In the genomic region with DNA sequence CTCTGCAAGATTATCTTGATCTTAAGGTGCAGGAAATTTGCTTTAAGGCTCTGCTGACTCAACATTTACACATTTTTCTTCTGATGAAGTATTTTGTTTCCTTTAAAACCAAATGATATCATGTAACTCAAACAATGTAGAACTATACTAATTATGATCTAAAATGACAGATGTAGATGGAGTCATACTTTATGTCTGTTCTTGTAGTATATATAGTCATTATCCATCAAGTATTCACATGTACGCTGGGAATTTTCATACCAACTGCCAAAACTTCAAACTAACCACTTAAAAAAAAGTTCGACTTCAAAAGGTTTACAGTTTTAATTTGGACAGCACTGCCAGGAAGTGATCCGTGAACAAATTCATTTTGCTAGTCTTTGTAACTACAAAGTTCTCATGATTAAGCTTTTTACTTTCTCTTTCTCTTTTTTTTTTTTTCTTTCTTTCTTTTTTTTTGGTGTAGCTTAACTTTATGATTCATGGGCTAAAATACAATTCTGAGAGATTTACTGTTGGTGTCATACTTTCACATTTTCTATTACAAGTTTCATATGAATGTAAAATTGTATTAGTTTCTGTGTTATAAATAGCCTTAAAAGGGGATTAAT, we compare ENCODE assay signal across 15 cellular contexts.
DNase-seq lines count a peak whose midpoint lies in the region; ATAC-seq, FAIRE-seq and TF ChIP-seq lines count a peak whose summit lies in the region.
"Had no signal": no experiment of that assay in that cellular context is flagged by ENCODE, and none has a peak within 500 bp of the region (broad histone marks: within the 10 kb centered on the region; RNA-seq: fewer than 3 reads in every experiment).

No MANE protein-coding gene starts in this region.

- H3K27me3 Mint-ChIP-seq in activated CD4-positive, alpha-beta T cell treated with anti-CD3 and anti-CD28 coated beads for 36 hours: no peaks in the 10 kb centered on the region
- no peaks in the 10 kb centered on the region for H3K27me3 Mint-ChIP-seq in activated CD4-positive, alpha-beta T cell treated with anti-CD3 and anti-CD28 coated beads, Interleukin-2, amount 10 ng/mL, durations not matched to agents 24 days and 14 days
- H3K27me3 Mint-ChIP-seq in astrocyte (ENCODE audit: low read depth, unreplicated experiment): no peaks in the 10 kb centered on the region

- H3K9ac ChIP-seq in astrocyte (ENCODE audit: low read length): peak overlapping the region; percentile 68

- CTCF ChIA-PET in activated CD4-positive, alpha-beta T cell treated with anti-CD3 and anti-CD28 coated beads for 36 hours (lab: Charles Lee): no interaction called here

- H3K4me1 ChIP-seq in astrocyte (ENCODE audit: insufficient read depth, low read length) (peaks cover 16% of the 10 kb centered on the region), gastroesophageal sphincter (peaks cover 0 to 15% (median 0%) of the 10 kb centered on the region in 3 donors), thoracic aorta (ENCODE audit: control insufficient read depth in 1 of 2, low read depth in 2 of 2) (peaks cover 0 to 8% of the 10 kb centered on the region in 2 donors)
- H3K4me1 ChIP-seq: right atrium auricular region had no signal

- TF ChIP-seq CTCF in astrocyte (IDR thresholded peaks at IDR 0.05; ENCODE audit: insufficient read depth, low read depth, low read length) (no peak), gastroesophageal sphincter (IDR thresholded peaks at IDR 0.05) (no peak), thoracic aorta (IDR thresholded peaks at IDR 0.05) (no peak)

- intact Hi-C loops in activated CD4-positive, alpha-beta T cell treated with anti-CD3 and anti-CD28 coated beads for 36 hours (cut with DNase I, micrococcal nuclease): no loop called here
- intact Hi-C loops in activated CD4-positive, alpha-beta T cell treated with anti-CD3 and anti-CD28 coated beads, Interleukin-2, amount 10 ng/mL, durations not matched to agents 24 days and 14 days (cut with micrococcal nuclease): no loop called here

- no peak for TF ChIP-seq POLR2A in gastroesophageal sphincter (IDR thresholded peaks at IDR 0.05)

- H3K27ac Mint-ChIP-seq in activated CD4-positive, alpha-beta T cell treated with anti-CD3 and anti-CD28 coated beads for 36 hours: no peak overlapping the region
- no peak overlapping the region for H3K27ac Mint-ChIP-seq in activated CD4-positive, alpha-beta T cell treated with anti-CD3 and anti-CD28 coated beads, Interleukin-2, amount 10 ng/mL, durations not matched to agents 24 days and 14 days
- H3K27ac Mint-ChIP-seq in astrocyte (ENCODE audit: unreplicated experiment): peak overlapping the region; percentile 97

- peaks cover 3% of the 10 kb centered on the region for H3K4me1 Mint-ChIP-seq in activated CD4-positive, alpha-beta T cell treated with anti-CD3 and anti-CD28 coated beads for 36 hours
- no peaks in the 10 kb centered on the region for H3K4me1 Mint-ChIP-seq in activated CD4-positive, alpha-beta T cell treated with anti-CD3 and anti-CD28 coated beads, Interleukin-2, amount 10 ng/mL, durations not matched to agents 24 days and 14 days
- H3K4me1 Mint-ChIP-seq in astrocyte (ENCODE audit: low read depth, unreplicated experiment): peaks cover 22% of the 10 kb centered on the region

- no peaks in the 10 kb centered on the region for H3K36me3 Mint-ChIP-seq in activated CD4-positive, alpha-beta T cell treated with anti-CD3 and anti-CD28 coated beads for 36 hours (ENCODE audit: low read depth)
- H3K36me3 Mint-ChIP-seq in activated CD4-positive, alpha-beta T cell treated with anti-CD3 and anti-CD28 coated beads, Interleukin-2, amount 10 ng/mL, durations not matched to agents 24 days and 14 days (ENCODE audit: low read depth): no peaks in the 10 kb centered on the region
- no peaks in the 10 kb centered on the region for H3K36me3 Mint-ChIP-seq in astrocyte (ENCODE audit: low read depth, unreplicated experiment)

- no peaks in the 10 kb centered on the region for H3K36me3 ChIP-seq in astrocyte (ENCODE audit: insufficient read depth, low read length)
- H3K36me3 ChIP-seq in gastroesophageal sphincter: no peaks in the 10 kb centered on the region
- H3K36me3 ChIP-seq in thoracic aorta: no peaks in the 10 kb centered on the region
- H3K36me3 ChIP-seq: right atrium auricular region had no signal

- no peak overlapping the region for H2AFZ ChIP-seq in astrocyte (ENCODE audit: low read depth, low read length)

- peaks cover 12% of the 10 kb centered on the region for H3K9me3 Mint-ChIP-seq in activated CD4-positive, alpha-beta T cell treated with anti-CD3 and anti-CD28 coated beads for 36 hours (ENCODE audit: low read depth)
- peaks cover 4% of the 10 kb centered on the region for H3K9me3 Mint-ChIP-seq in activated CD4-positive, alpha-beta T cell treated with anti-CD3 and anti-CD28 coated beads, Interleukin-2, amount 10 ng/mL, durations not matched to agents 24 days and 14 days
- H3K9me3 Mint-ChIP-seq in astrocyte (ENCODE audit: unreplicated experiment): peaks cover 2% of the 10 kb centered on the region

- H3K79me2 ChIP-seq in astrocyte (ENCODE audit: insufficient read depth, low read length): no peaks in the 10 kb centered on the region

- FAIRE-seq in astrocyte (lab: Jason Lieb, UNC) (peak; percentile 64), HTR-8/SVneo (lab: Jason Lieb, UNC) (no peak)
- FAIRE-seq: G401.6 had no signal

- POLR2A ChIA-PET in activated CD4-positive, alpha-beta T cell treated with anti-CD3 and anti-CD28 coated beads for 36 hours (lab: Charles Lee): no interaction called here

- no peaks in the 10 kb centered on the region for H4K20me1 ChIP-seq in astrocyte (ENCODE audit: insufficient read depth, low read length)

- peak overlapping the region; percentile 82 for H3K4me2 ChIP-seq in astrocyte (ENCODE audit: low read length)

- no peak for DNase-seq in activated CD4-positive, alpha-beta T cell treated with anti-CD3 and anti-CD28 coated beads for 36 hours
- DNase-seq in activated CD4-positive, alpha-beta T cell treated with anti-CD3 and anti-CD28 coated beads, Interleukin-2, amount 10 ng/mL, durations not matched to agents 24 days and 14 days: no peak
- DNase-seq in astrocyte (ENCODE audit: low read depth) (peak; percentile 73), thoracic aorta (ENCODE audit: low spot score) (no peak), HuH-7.5 (ENCODE audit: low spot score) (no peak), HTR-8/SVneo (ENCODE audit: insufficient read length, low spot score) (no peak)
- DNase-seq: 8988T; activated T-cell treated with anti-CD3 and anti-CD28 coated beads, Interleukin-2, amount 50 U/mL, for 1 hour; dorsolateral prefrontal cortex; H7; NCI-H1436 treated with DMSO at 0.1 percent for 48 hours had no signal

- ATAC-seq in activated CD4-positive, alpha-beta T cell treated with anti-CD3 and anti-CD28 coated beads for 36 hours: peak; percentile 51
- ATAC-seq in gastroesophageal sphincter (no peak), thoracic aorta (ENCODE audit: insufficient number of reproducible peaks, low FRiP score, low read depth) (no peak), HG03175 (IDR thresholded peaks at IDR 0.05; ENCODE audit: unreplicated experiment) (no peak)

- no peak for TF ChIP-seq EP300 in gastroesophageal sphincter (IDR thresholded peaks at IDR 0.05)

- H3K4me3 ChIP-seq in astrocyte (ENCODE audit: insufficient read depth, low read depth, low read length) (peak overlapping the region; percentile 60), gastroesophageal sphincter (peak overlapping the region; percentile 3 to 30), thoracic aorta (peak overlapping the region; percentile 54)

- H3K9me3 ChIP-seq in astrocyte (ENCODE audit: insufficient read depth, low read depth, low read length) (no peaks in the 10 kb centered on the region), gastroesophageal sphincter (no peaks in the 10 kb centered on the region), thoracic aorta (no peaks in the 10 kb centered on the region)
- H3K9me3 ChIP-seq: right atrium auricular region had no signal

- peak overlapping the region; percentile 56 for H3K27ac ChIP-seq in astrocyte (ENCODE audit: low read depth, low read length)
- H3K27ac ChIP-seq in gastroesophageal sphincter: no peak overlapping the region
- H3K27ac ChIP-seq in thoracic aorta: no peak overlapping the region

- no peak overlapping the region for H3K4me3 Mint-ChIP-seq in activated CD4-positive, alpha-beta T cell treated with anti-CD3 and anti-CD28 coated beads for 36 hours
- H3K4me3 Mint-ChIP-seq in activated CD4-positive, alpha-beta T cell treated with anti-CD3 and anti-CD28 coated beads, Interleukin-2, amount 10 ng/mL, durations not matched to agents 24 days and 14 days: no peak overlapping the region
- no peak overlapping the region for H3K4me3 Mint-ChIP-seq in astrocyte (ENCODE audit: unreplicated experiment)

- WGBS in gastroesophageal sphincter (ENCODE audit: low coverage in 1 of 2), 2 donors: 5% methylated on average over 3 of the region's 3 CpGs

- H3K27me3 ChIP-seq in astrocyte (ENCODE audit: insufficient read depth, low read length): no peaks in the 10 kb centered on the region
- H3K27me3 ChIP-seq in gastroesophageal sphincter: no peaks in the 10 kb centered on the region
- no peaks in the 10 kb centered on the region for H3K27me3 ChIP-seq in thoracic aorta (replicated peaks; ENCODE audit: insufficient read depth)
- H3K27me3 ChIP-seq: dorsolateral prefrontal cortex, right atrium auricular region had no signal
